Comparison of ENCODE assay signal across 22 cellular contexts in genomic region chr3:126419886-126420786, GRCh38. TPM values are rescaled to one million over a fixed set of nuclear protein-coding genes. Genes with fewer than 3 reads are reported as not detected.
A peak's percentile ranks its signal among the peaks of the same experiment; 100 is the strongest.
DNase-seq lines count a peak whose midpoint lies in the region; ATAC-seq and TF ChIP-seq lines count a peak whose summit lies in the region.
"Had no signal": no experiment of that assay in that cellular context is flagged by ENCODE, and none has a peak within 500 bp of the region (broad histone marks: within the 10 kb centered on the region; RNA-seq: fewer than 3 reads in every experiment).

No MANE protein-coding gene starts in this region.

- no peak for TF ChIP-seq POLR2A in tibial nerve (IDR thresholded peaks at IDR 0.05)

- no peak for ATAC-seq in effector memory CD8-positive, alpha-beta T cell (replicated peaks)
- no peak for ATAC-seq in GM21360 (IDR thresholded peaks at IDR 0.05; ENCODE audit: unreplicated experiment)
- ATAC-seq: gastrocnemius medialis, natural killer cell had no signal

- WGBS in HUES64: 60% methylated on average over 22 of the region's 22 CpGs
- WGBS in tibial nerve, 2 donors: 76 to 80% methylated on average over 14 to 22 of the region's 22 CpGs

- peaks cover 5 to 17% of the 10 kb centered on the region in 2 donors for H3K27me3 Mint-ChIP-seq in effector memory CD8-positive, alpha-beta T cell
- no peaks in the 10 kb centered on the region for H3K27me3 Mint-ChIP-seq in neural progenitor cell (ENCODE audit: insufficient read depth, low read depth)

- H3F3A ChIP-seq in neural progenitor cell (ENCODE audit: low read depth): no peaks in the 10 kb centered on the region

- peaks cover 0 to 6% of the 10 kb centered on the region in 2 donors for H3K4me1 Mint-ChIP-seq in effector memory CD8-positive, alpha-beta T cell (ENCODE audit: low read depth in 2 of 2)
- H3K4me1 Mint-ChIP-seq in neural progenitor cell: peaks cover 13% of the 10 kb centered on the region

- H3K36me3 ChIP-seq in HUES64 (ENCODE audit: insufficient read depth, low read length) (no peaks in the 10 kb centered on the region), neural progenitor cell (no peaks in the 10 kb centered on the region), tibial nerve (peaks cover 0 to 12% (median 0%) of the 10 kb centered on the region in 3 donors)

- H3K9me3 ChIP-seq in HUES64 (ENCODE audit: insufficient read depth, low read depth, low read length) (no peaks in the 10 kb centered on the region), neural progenitor cell (ENCODE audit: low read depth) (no peaks in the 10 kb centered on the region), tibial nerve (peaks cover 0 to under 1% (median 0%) of the 10 kb centered on the region in 4 donors)
- H3K9me3 ChIP-seq: gastrocnemius medialis had no signal

- H3K27me3 ChIP-seq in HUES64 (ENCODE audit: insufficient read depth, low read length) (no peaks in the 10 kb centered on the region), neural progenitor cell (no peaks in the 10 kb centered on the region), tibial nerve (peaks cover 0 to 36% of the 10 kb centered on the region in 2 donors)

- no peak overlapping the region for H2AFZ ChIP-seq in neural progenitor cell (replicated peaks)

- H3K79me2 ChIP-seq in neural progenitor cell (ENCODE audit: low read depth): no peaks in the 10 kb centered on the region

- H3K4me2 ChIP-seq in neural progenitor cell: no peak overlapping the region

- peak overlapping the region; percentile 35; the same call in 1 of the 2 replicates for H3K9ac ChIP-seq in HUES64 (ENCODE audit: low read depth, low read length)
- no peak overlapping the region for H3K9ac ChIP-seq in neural progenitor cell

- H3K4me3 Mint-ChIP-seq in effector memory CD8-positive, alpha-beta T cell: no peak overlapping the region
- no peak overlapping the region for H3K4me3 Mint-ChIP-seq in neural progenitor cell
- H3K4me3 Mint-ChIP-seq: CD4-positive, alpha-beta memory T cell; natural killer cell had no signal

- peak overlapping the region; percentile 41 to 79 for H3K27ac Mint-ChIP-seq in effector memory CD8-positive, alpha-beta T cell
- H3K27ac Mint-ChIP-seq in neural progenitor cell: peak overlapping the region; percentile 32
- H3K27ac Mint-ChIP-seq: natural killer cell had no signal

- H3K4me3 ChIP-seq in HUES64 (ENCODE audit: low read length): no peak overlapping the region
- H3K4me3 ChIP-seq in neural progenitor cell: no peak overlapping the region
- H3K4me3 ChIP-seq in tibial nerve: no peak overlapping the region
- H3K4me3 ChIP-seq: gastrocnemius medialis had no signal

- no peaks in the 10 kb centered on the region for H3K9me3 Mint-ChIP-seq in effector memory CD8-positive, alpha-beta T cell
- peaks cover 2% of the 10 kb centered on the region for H3K9me3 Mint-ChIP-seq in neural progenitor cell
- H3K9me3 Mint-ChIP-seq: natural killer cell had no signal

- H3K4me1 ChIP-seq in HUES64 (ENCODE audit: insufficient read depth, low read length) (peaks cover 15% of the 10 kb centered on the region), neural progenitor cell (peaks cover 12% of the 10 kb centered on the region), tibial nerve (no peaks in the 10 kb centered on the region)

- peaks cover 5% of the 10 kb centered on the region for H3K36me3 Mint-ChIP-seq in effector memory CD8-positive, alpha-beta T cell (ENCODE audit: insufficient read depth)
- no peaks in the 10 kb centered on the region for H3K36me3 Mint-ChIP-seq in neural progenitor cell
- H3K36me3 Mint-ChIP-seq: natural killer cell had no signal

- H4K20me1 ChIP-seq in neural progenitor cell (ENCODE audit: low read depth): no peaks in the 10 kb centered on the region

- H3K27ac ChIP-seq in HUES64 (ENCODE audit: low read depth, low read length) (no peak overlapping the region; the same call in 1 of the 2 replicates), neural progenitor cell (no peak overlapping the region), tibial nerve (no peak overlapping the region)
- H3K27ac ChIP-seq: gastrocnemius medialis had no signal

- no peak for TF ChIP-seq CTCF in neural progenitor cell (IDR thresholded peaks at IDR 0.05)
- no peak for TF ChIP-seq CTCF in tibial nerve (IDR thresholded peaks at IDR 0.05)

- TF ChIP-seq EP300 in tibial nerve (IDR thresholded peaks at IDR 0.05): no peak

- peak; percentile 30 for DNase-seq in Daoy (ENCODE audit: low read depth)
- DNase-seq in effector memory CD8-positive, alpha-beta T cell: no peak
- DNase-seq in neural progenitor cell (ENCODE audit: low spot score): no peak
- DNase-seq in effector CD8-positive, alpha-beta T cell (lab: John Stamatoyannopoulos, UW): no peak
- no peak for DNase-seq in stimulated activated CD4-positive, alpha-beta T cell treated with anti-CD3 and anti-CD28 coated beads, Interleukin-15, amount 100 ng/mL, for 24 hours
- no peak for DNase-seq in tibial nerve (ENCODE audit: low spot score in 2 of 2)
- DNase-seq: activated CD4-positive, CD25-positive, alpha-beta regulatory T cell treated with anti-CD3 and anti-CD28 coated beads, Interleukin-2, amount 50 U/mL, for 72 hours; activated naive CD4-positive, alpha-beta T cell; CD4-positive, alpha-beta memory T cell; DND-41; gastrocnemius medialis; IMR-90; mammary epithelial cell; natural killer cell; NCI-H1930; SHP77 treated with DMSO at 0.1 percent for 48 hours; stimulated activated naive CD4-positive, alpha-beta T cell treated with Interleukin-2 at 50 U/mL for 16 hours had no signal

RNA-seq across cellular contexts. Expression of gene CFAP100, which starts 25.4 kb away (rescaled TPM):
- total RNA-seq in Daoy (2014; rRNA removed; shearing (Covaris generic)): not detected in 2 replicates
- 0.55 TPM for polyA plus RNA-seq in HUES64 (2013, experiment 1 of 2)
- polyA plus RNA-seq in HUES64 (2013, experiment 2 of 2): 0.38 TPM
- 0.12 TPM in 1 of 2 replicates, not detected in the other for total RNA-seq in neural progenitor cell (ENCODE audit: low replicate concordance)
- total RNA-seq in tibial nerve: 1 to 10 TPM in 1 of 4 donors, not detected in 3; 6.1 TPM
- total RNA-seq: CD4-positive, alpha-beta memory T cell; gastrocnemius medialis; IMR-90; mammary epithelial cell; natural killer cell; pulmonary artery endothelial cell; T-helper 2 cell treated with Interferon-gamma antibody and Interleukin-4, amounts not matched to agents 100 ng/mL and 5 ng/mL, for 36 hours; ureter had no signal
- polyA plus RNA-seq: CD4-positive, alpha-beta memory T cell; IMR-90; mammary epithelial cell had no signal

RNA-seq across cellular contexts. Expression of gene ZXDC, which starts 55.6 kb away (rescaled TPM):
- 8.7 and 10.0 TPM in 2 replicates for total RNA-seq in Daoy (2014; rRNA removed; shearing (Covaris generic))
- polyA plus RNA-seq in HUES64 (2013, experiment 1 of 2): 13.1 TPM
- 13.1 TPM for polyA plus RNA-seq in HUES64 (2013, experiment 2 of 2)
- total RNA-seq in neural progenitor cell (ENCODE audit: low replicate concordance) (12.4 and 22.3 TPM in 2 replicates), tibial nerve (10 to 100 TPM; 54.0 to 77.4 (median 68.0) TPM)
